7 cellular contexts compared by ENCODE assay signal in genomic region chr1:28962114-28962831, GRCh38. TPM values are rescaled to one million over a fixed set of nuclear protein-coding genes. Genes with fewer than 3 reads are reported as not detected.
DNase-seq lines count a peak whose midpoint lies in the region; ATAC-seq, FAIRE-seq and TF ChIP-seq lines count a peak whose summit lies in the region.
"Not testable (repeated sequence)": the region's sequence is repeated elsewhere in the genome, so short reads cannot be mapped to it uniquely, and the experiment has no call there.

No MANE protein-coding gene starts in this region.

- H3K4me1 Mint-ChIP-seq in activated B cell treated with CpG ODN at 0.5 μM for 24 hours: peaks cover 46% of the 10 kb centered on the region
- peaks cover 27% of the 10 kb centered on the region for H3K4me1 Mint-ChIP-seq in activated CD8-positive, alpha-beta memory T cell treated with anti-CD3 and anti-CD28 coated beads, Interleukin-2, amount 10 ng/mL, durations not matched to agents 7 days and 5 days
- H3K4me1 Mint-ChIP-seq in activated naive CD4-positive, alpha-beta T cell treated with anti-CD3 and anti-CD28 coated beads for 36 hours (ENCODE audit: low read depth): peaks cover 71% of the 10 kb centered on the region
- peaks cover 43 to 63% of the 10 kb centered on the region in 2 donors for H3K4me1 Mint-ChIP-seq in effector memory CD8-positive, alpha-beta T cell (ENCODE audit: low read depth in 2 of 2)
- H3K4me1 Mint-ChIP-seq in stimulated activated effector memory CD8-positive, alpha-beta T cell treated with anti-CD3 and anti-CD28 coated beads, Interleukin-12 subunit alpha, Interleukin-12 subunit beta, amount 100 ng/mL, for 72 hours: peaks cover 44% of the 10 kb centered on the region

- POLR2A ChIA-PET in activated B cell treated with CpG ODN at 0.5 μM for 24 hours (lab: Charles Lee): interaction anchor here (0.7 kb wide), 1 partner anchor 314 kb away, joined by 8 read pairs; the partner anchor contains the start of gene RNU11

- peak; percentile 25 for ATAC-seq in activated B cell treated with CpG ODN at 0.5 μM for 24 hours (ENCODE audit: low read depth)
- ATAC-seq in activated CD8-positive, alpha-beta memory T cell treated with anti-CD3 and anti-CD28 coated beads, Interleukin-2, amount 10 ng/mL, durations not matched to agents 7 days and 5 days: peak; percentile 70
- ATAC-seq in effector memory CD8-positive, alpha-beta T cell (replicated peaks): not testable (repeated sequence)
- peak; percentile 97 for ATAC-seq in stimulated activated effector memory CD8-positive, alpha-beta T cell treated with anti-CD3 and anti-CD28 coated beads, Interleukin-12 subunit alpha, Interleukin-12 subunit beta, amount 100 ng/mL, for 72 hours

- not testable (repeated sequence) for H3K9me3 Mint-ChIP-seq in activated B cell treated with CpG ODN at 0.5 μM for 24 hours; activated CD8-positive, alpha-beta memory T cell treated with anti-CD3 and anti-CD28 coated beads, Interleukin-2, amount 10 ng/mL, durations not matched to agents 7 days and 5 days (ENCODE audit: low read depth); activated naive CD4-positive, alpha-beta T cell treated with anti-CD3 and anti-CD28 coated beads for 36 hours; effector memory CD8-positive, alpha-beta T cell; stimulated activated effector memory CD8-positive, alpha-beta T cell treated with anti-CD3 and anti-CD28 coated beads, Interleukin-12 subunit alpha, Interleukin-12 subunit beta, amount 100 ng/mL, for 72 hours

- H3K27me3 Mint-ChIP-seq in activated B cell treated with CpG ODN at 0.5 μM for 24 hours; activated CD8-positive, alpha-beta memory T cell treated with anti-CD3 and anti-CD28 coated beads, Interleukin-2, amount 10 ng/mL, durations not matched to agents 7 days and 5 days; activated naive CD4-positive, alpha-beta T cell treated with anti-CD3 and anti-CD28 coated beads for 36 hours (ENCODE audit: low read depth); effector memory CD8-positive, alpha-beta T cell: not testable (repeated sequence)

- intact Hi-C loops in activated B cell treated with CpG ODN at 0.5 μM for 24 hours (cut with micrococcal nuclease): not testable (repeated sequence)
- intact Hi-C loops in activated naive CD4-positive, alpha-beta T cell treated with anti-CD3 and anti-CD28 coated beads for 36 hours (cut with micrococcal nuclease): loop anchor here (1.0 to 5.0 kb wide), 8 partner anchors 10 to 101 kb away; no protein-coding TSS in a partner anchor

- not testable (repeated sequence) for H3K36me3 Mint-ChIP-seq in activated B cell treated with CpG ODN at 0.5 μM for 24 hours (ENCODE audit: low read depth); activated CD8-positive, alpha-beta memory T cell treated with anti-CD3 and anti-CD28 coated beads, Interleukin-2, amount 10 ng/mL, durations not matched to agents 7 days and 5 days; activated naive CD4-positive, alpha-beta T cell treated with anti-CD3 and anti-CD28 coated beads for 36 hours (ENCODE audit: low read depth); stimulated activated effector memory CD8-positive, alpha-beta T cell treated with anti-CD3 and anti-CD28 coated beads, Interleukin-12 subunit alpha, Interleukin-12 subunit beta, amount 100 ng/mL, for 72 hours
- peaks cover 14% of the 10 kb centered on the region for H3K36me3 Mint-ChIP-seq in effector memory CD8-positive, alpha-beta T cell (ENCODE audit: insufficient read depth)

- not testable (repeated sequence) for H3K27ac Mint-ChIP-seq in activated B cell treated with CpG ODN at 0.5 μM for 24 hours; activated CD8-positive, alpha-beta memory T cell treated with anti-CD3 and anti-CD28 coated beads, Interleukin-2, amount 10 ng/mL, durations not matched to agents 7 days and 5 days; activated naive CD4-positive, alpha-beta T cell treated with anti-CD3 and anti-CD28 coated beads for 36 hours
- peak overlapping the region; percentile 79 to 81 for H3K27ac Mint-ChIP-seq in effector memory CD8-positive, alpha-beta T cell
- H3K27ac Mint-ChIP-seq in stimulated activated effector memory CD8-positive, alpha-beta T cell treated with anti-CD3 and anti-CD28 coated beads, Interleukin-12 subunit alpha, Interleukin-12 subunit beta, amount 100 ng/mL, for 72 hours: peak overlapping the region; percentile 6

- CTCF ChIA-PET in activated B cell treated with CpG ODN at 0.5 μM for 24 hours (lab: Charles Lee): interaction anchor here (0.8 kb wide), 1 partner anchor 240 kb away, joined by 3 read pairs; no protein-coding TSS in a partner anchor
- CTCF ChIA-PET in activated CD8-positive, alpha-beta memory T cell treated with anti-CD3 and anti-CD28 coated beads, Interleukin-2, amount 10 ng/mL, durations not matched to agents 7 days and 5 days (lab: Charles Lee): interaction anchor here (0.5 kb wide), 1 partner anchor 70 kb away, joined by 3 read pairs; no protein-coding TSS in a partner anchor
- CTCF ChIA-PET in activated naive CD4-positive, alpha-beta T cell treated with anti-CD3 and anti-CD28 coated beads for 36 hours (lab: Charles Lee): interaction anchor here (1.0 to 2.2 kb wide), 3 partner anchors 46 to 80 kb away, joined by 3 to 7 read pairs (median 5); no protein-coding TSS in a partner anchor

- not testable (repeated sequence) for DNase-seq in GM12892 (ENCODE audit: insufficient read length); activated B cell treated with CpG ODN at 0.5 μM for 24 hours; activated CD8-positive, alpha-beta memory T cell treated with anti-CD3 and anti-CD28 coated beads, Interleukin-2, amount 10 ng/mL, durations not matched to agents 7 days and 5 days; effector memory CD8-positive, alpha-beta T cell
- DNase-seq in activated naive CD4-positive, alpha-beta T cell treated with anti-CD3 and anti-CD28 coated beads for 36 hours: peak; percentile 77
- peak; percentile 63 for DNase-seq in stimulated activated CD4-positive, alpha-beta T cell treated with anti-CD3 and anti-CD28 coated beads, Interleukin-15, amount 100 ng/mL, for 24 hours
- DNase-seq in stimulated activated effector memory CD8-positive, alpha-beta T cell treated with anti-CD3 and anti-CD28 coated beads, Interleukin-12 subunit alpha, Interleukin-12 subunit beta, amount 100 ng/mL, for 72 hours (ENCODE audit: low spot score in 2 of 2): peak in 1 of 2 donors; percentile 56

- FAIRE-seq in GM12892 (lab: Jason Lieb, UNC): peak; percentile 24

- H3K4me3 Mint-ChIP-seq in activated B cell treated with CpG ODN at 0.5 μM for 24 hours; activated CD8-positive, alpha-beta memory T cell treated with anti-CD3 and anti-CD28 coated beads, Interleukin-2, amount 10 ng/mL, durations not matched to agents 7 days and 5 days; activated naive CD4-positive, alpha-beta T cell treated with anti-CD3 and anti-CD28 coated beads for 36 hours: not testable (repeated sequence)
- H3K4me3 Mint-ChIP-seq in effector memory CD8-positive, alpha-beta T cell: peak overlapping the region; percentile 40 to 61
- H3K4me3 Mint-ChIP-seq in stimulated activated effector memory CD8-positive, alpha-beta T cell treated with anti-CD3 and anti-CD28 coated beads, Interleukin-12 subunit alpha, Interleukin-12 subunit beta, amount 100 ng/mL, for 72 hours: peak overlapping the region; percentile 53

- not testable (repeated sequence) for TF ChIP-seq CTCF in activated B cell treated with CpG ODN at 0.5 μM for 24 hours (IDR thresholded peaks at IDR 0.05)

- TF ChIP-seq POLR2A in GM12892 (IDR thresholded peaks at IDR 0.05; ENCODE audit: low read depth, low read length): not testable (repeated sequence)

RNA-seq across cellular contexts. Expression of gene EPB41, which starts 47.9 kb away (rescaled TPM):
- 19.1 TPM for polyA plus RNA-seq in GM12892 (2012; ENCODE audit: missing spikeins)
- total RNA-seq in activated B cell treated with CpG ODN at 0.5 μM for 24 hours: 73.8 and 74.0 TPM in 2 replicates
- 10 to 100 TPM; 73.7 to 83.8 TPM for total RNA-seq in activated CD8-positive, alpha-beta memory T cell treated with anti-CD3 and anti-CD28 coated beads, Interleukin-2, amount 10 ng/mL, durations not matched to agents 7 days and 5 days
- total RNA-seq in activated naive CD4-positive, alpha-beta T cell treated with anti-CD3 and anti-CD28 coated beads for 36 hours: 100 to 1,000 TPM in 1 of 2 experiments, 10 to 100 TPM in 1; 97.4 to 100 TPM
